Comparison of ENCODE assay signal across 15 cellular contexts in the genomic region with DNA sequence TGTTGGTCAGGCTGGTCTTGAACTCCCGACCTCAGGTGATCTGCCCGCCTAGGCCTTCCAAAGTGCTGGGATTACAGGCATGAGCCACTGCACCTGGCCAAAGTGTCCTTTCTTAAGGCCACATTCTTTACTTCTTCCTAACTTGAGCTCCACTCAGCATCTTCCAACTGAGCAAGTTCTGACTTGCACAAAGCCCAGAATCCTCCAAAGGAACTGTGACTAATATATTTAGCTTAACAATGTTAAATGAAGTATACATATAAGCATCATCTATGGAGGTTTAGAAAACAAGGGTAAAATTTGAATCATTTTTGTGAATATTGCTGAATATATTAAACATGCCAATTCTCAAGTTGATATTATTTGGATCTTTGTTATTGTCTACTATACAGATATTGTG.
"Had no signal": no experiment of that assay in that cellular context is flagged by ENCODE, and none has a peak within 500 bp of the region (broad histone marks: within the 10 kb centered on the region; RNA-seq: fewer than 3 reads in every experiment).

No MANE protein-coding gene starts in this region.

- H3K36me3 ChIP-seq: adrenal gland, lower lobe of right lung, sigmoid colon had no signal

- H3K4me3 Mint-ChIP-seq: dendritic cell treated with granulocyte-macrophage colony-stimulating factor and Interleukin-4, amounts not matched to agents 40 ng/mL and 50 ng/mL, for 4 days; nephron progenitor cell; stimulated activated effector memory CD8-positive, alpha-beta T cell treated with anti-CD3 and anti-CD28 coated beads, Interleukin-12 subunit alpha, Interleukin-12 subunit beta, amount 100 ng/mL, for 72 hours; T-helper 2 cell treated with Interferon-gamma antibody and Interleukin-4, amounts not matched to agents 5 μg/mL and 100 μg/mL, for 36 hours had no signal

- H3K27ac Mint-ChIP-seq: dendritic cell treated with granulocyte-macrophage colony-stimulating factor and Interleukin-4, amounts not matched to agents 40 ng/mL and 50 ng/mL, for 4 days; nephron progenitor cell; stimulated activated effector memory CD8-positive, alpha-beta T cell treated with anti-CD3 and anti-CD28 coated beads, Interleukin-12 subunit alpha, Interleukin-12 subunit beta, amount 100 ng/mL, for 72 hours had no signal

- H3K4me1 ChIP-seq: adrenal gland, sigmoid colon had no signal

- H3K27me3 ChIP-seq: adrenal gland, sigmoid colon had no signal

- H3K4me3 ChIP-seq: adrenal gland, lower lobe of right lung, sigmoid colon had no signal

- H3K9me3 Mint-ChIP-seq: dendritic cell treated with granulocyte-macrophage colony-stimulating factor and Interleukin-4, amounts not matched to agents 40 ng/mL and 50 ng/mL, for 4 days; nephron progenitor cell; stimulated activated effector memory CD8-positive, alpha-beta T cell treated with anti-CD3 and anti-CD28 coated beads, Interleukin-12 subunit alpha, Interleukin-12 subunit beta, amount 100 ng/mL, for 72 hours; T-helper 2 cell treated with Interferon-gamma antibody and Interleukin-4, amounts not matched to agents 5 μg/mL and 100 μg/mL, for 36 hours had no signal

- H3K27ac ChIP-seq: adrenal gland, lower lobe of right lung, sigmoid colon had no signal

- DNase-seq: activated CD4-positive, alpha-beta T cell treated with anti-CD3 and anti-CD28 coated beads, Interleukin-2, amount 50 U/mL, for 48 hours; activated naive CD4-positive, alpha-beta T cell treated with Interleukin-2 at 50 U/mL for 16 hours; adrenal gland; effector memory CD4-positive, alpha-beta T cell; hypothalamus; islet precursor cell; lower lobe of right lung; nephron progenitor cell; nucleus accumbens; sigmoid colon; stimulated activated CD4-positive, alpha-beta T cell treated with anti-CD3 and anti-CD28 coated beads, Interleukin-4, amount 100 ng/mL, for 24 hours had no signal

- ATAC-seq: activated CD4-positive, CD25-positive, alpha-beta regulatory T cell treated with anti-CD3 and anti-CD28 coated beads, Interleukin-2, amount 50 U/mL, for 24 hours; lower lobe of right lung; stimulated activated effector memory CD8-positive, alpha-beta T cell treated with anti-CD3 and anti-CD28 coated beads, Interleukin-12 subunit alpha, Interleukin-12 subunit beta, amount 100 ng/mL, for 72 hours had no signal

- H3K9me3 ChIP-seq: adrenal gland, lower lobe of right lung, sigmoid colon had no signal
